Comparison of ENCODE assay signal across 1 cellular context in the genomic region with DNA sequence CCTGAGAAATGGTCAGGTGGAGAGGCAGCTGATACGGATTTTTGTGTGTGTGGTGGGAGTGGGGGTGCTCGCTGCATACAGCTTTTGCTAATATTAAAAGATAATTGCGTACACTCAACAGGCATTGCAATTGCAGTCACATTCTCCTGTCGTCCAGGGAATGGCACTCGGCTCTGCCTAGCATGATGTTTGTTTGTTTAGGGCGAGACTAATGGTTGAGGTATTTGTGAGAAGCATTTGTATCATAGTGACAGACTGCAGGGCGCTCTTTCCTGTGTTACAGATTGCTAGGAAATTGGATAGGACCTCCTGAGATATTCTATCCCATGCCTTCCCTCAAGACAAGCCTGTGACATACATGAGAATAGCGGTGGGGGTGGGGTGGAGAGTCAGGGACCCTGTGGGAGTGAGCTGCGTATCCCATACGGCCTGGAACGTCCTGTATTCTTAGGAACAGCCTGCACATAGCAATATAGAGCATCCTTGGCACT.
TF ChIP-seq lines count a peak whose summit lies in the region.

No MANE protein-coding gene starts in this region.

TF ChIP-seq in HepG2, 621 proteins besides CTCF, POLR2A, EP300 and RAD21 (continued from another document):
- TF ChIP-seq, protein P1, sequence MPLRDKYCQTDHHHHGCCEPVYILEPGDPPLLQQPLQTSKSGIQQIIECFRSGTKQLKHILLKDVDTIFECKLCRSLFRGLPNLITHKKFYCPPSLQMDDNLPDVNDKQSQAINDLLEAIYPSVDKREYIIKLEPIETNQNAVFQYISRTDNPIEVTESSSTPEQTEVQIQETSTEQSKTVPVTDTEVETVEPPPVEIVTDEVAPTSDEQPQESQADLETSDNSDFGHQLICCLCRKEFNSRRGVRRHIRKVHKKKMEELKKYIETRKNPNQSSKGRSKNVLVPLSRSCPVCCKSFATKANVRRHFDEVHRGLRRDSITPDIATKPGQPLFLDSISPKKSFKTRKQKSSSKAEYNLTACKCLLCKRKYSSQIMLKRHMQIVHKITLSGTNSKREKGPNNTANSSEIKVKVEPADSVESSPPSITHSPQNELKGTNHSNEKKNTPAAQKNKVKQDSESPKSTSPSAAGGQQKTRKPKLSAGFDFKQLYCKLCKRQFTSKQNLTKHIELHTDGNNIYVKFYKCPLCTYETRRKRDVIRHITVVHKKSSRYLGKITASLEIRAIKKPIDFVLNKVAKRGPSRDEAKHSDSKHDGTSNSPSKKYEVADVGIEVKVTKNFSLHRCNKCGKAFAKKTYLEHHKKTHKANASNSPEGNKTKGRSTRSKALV (CRISPR knock-in tag; IDR thresholded peaks at IDR 0.05), result no peak
- TF ChIP-seq ZNF44 (CRISPR knock-in tag; IDR thresholded peaks at IDR 0.05) (no peak), ZNF563 (CRISPR knock-in tag; IDR thresholded peaks at IDR 0.05) (no peak), YY1 (IDR thresholded peaks at IDR 0.05; ENCODE audit: insufficient read depth, insufficient replicate concordance, low read depth, low read length) (no peak), ZNF367 (CRISPR knock-in tag; IDR thresholded peaks at IDR 0.05; ENCODE audit: borderline replicate concordance) (no peak), U2AF1 (optimal IDR thresholded peaks at IDR 0.05; ENCODE audit: low read depth, low read length) (no peak)
- TF ChIP-seq, protein P2, sequence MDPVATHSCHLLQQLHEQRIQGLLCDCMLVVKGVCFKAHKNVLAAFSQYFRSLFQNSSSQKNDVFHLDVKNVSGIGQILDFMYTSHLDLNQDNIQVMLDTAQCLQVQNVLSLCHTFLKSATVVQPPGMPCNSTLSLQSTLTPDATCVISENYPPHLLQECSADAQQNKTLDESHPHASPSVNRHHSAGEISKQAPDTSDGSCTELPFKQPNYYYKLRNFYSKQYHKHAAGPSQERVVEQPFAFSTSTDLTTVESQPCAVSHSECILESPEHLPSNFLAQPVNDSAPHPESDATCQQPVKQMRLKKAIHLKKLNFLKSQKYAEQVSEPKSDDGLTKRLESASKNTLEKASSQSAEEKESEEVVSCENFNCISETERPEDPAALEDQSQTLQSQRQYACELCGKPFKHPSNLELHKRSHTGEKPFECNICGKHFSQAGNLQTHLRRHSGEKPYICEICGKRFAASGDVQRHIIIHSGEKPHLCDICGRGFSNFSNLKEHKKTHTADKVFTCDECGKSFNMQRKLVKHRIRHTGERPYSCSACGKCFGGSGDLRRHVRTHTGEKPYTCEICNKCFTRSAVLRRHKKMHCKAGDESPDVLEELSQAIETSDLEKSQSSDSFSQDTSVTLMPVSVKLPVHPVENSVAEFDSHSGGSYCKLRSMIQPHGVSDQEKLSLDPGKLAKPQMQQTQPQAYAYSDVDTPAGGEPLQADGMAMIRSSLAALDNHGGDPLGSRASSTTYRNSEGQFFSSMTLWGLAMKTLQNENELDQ (CRISPR knock-in tag; IDR thresholded peaks at IDR 0.05; ENCODE audit: borderline replicate concordance), result no peak
